In genomic region chr6:27760464-27760863, GRCh38 we compare ENCODE assay signal across 1 cellular context.
TF ChIP-seq lines count a peak whose summit lies in the region.

No MANE protein-coding gene starts in this region.

TF ChIP-seq in GM12878, 131 proteins besides CTCF, POLR2A, EP300 and RAD21 (continued from another document):
- 0 out of 4 replicates have a peak, but pooled peaks of 1 of the 2 experiments have one; percentile 3 for TF ChIP-seq IKZF2 (IDR thresholded peaks at IDR 0.05)
- no peak for TF ChIP-seq KAT2A (conservative IDR thresholded peaks at IDR 0.05; ENCODE audit: control insufficient read depth, low read depth, low read length)
- no peak for TF ChIP-seq GATAD2B (conservative IDR thresholded peaks at IDR 0.05; ENCODE audit: low read depth)
- no peak for TF ChIP-seq MEF2B (IDR thresholded peaks at IDR 0.05; ENCODE audit: partially characterized antibody, poor library complexity, severe bottlenecking)
